ENCODE assay signal across 22 cellular contexts in the genomic region with DNA sequence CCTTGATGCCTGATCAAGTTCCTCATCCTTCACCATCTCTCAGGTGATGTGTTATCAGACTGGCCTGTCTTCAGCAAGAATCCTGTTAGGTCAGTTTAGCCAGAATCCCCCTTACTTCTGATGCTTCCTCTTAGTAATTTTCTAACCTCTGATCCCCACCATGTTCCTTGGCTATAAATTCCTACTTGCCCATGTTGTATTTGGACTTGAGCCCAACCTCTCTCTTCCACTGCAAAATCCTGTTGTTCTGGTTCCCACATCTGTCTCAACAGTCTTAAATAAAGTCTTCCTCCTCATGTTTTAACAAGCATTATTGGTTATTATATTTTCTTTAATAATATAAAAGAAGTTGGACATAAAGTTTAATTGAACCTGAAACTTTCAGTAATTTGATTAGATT.
DNase-seq lines count a peak whose midpoint lies in the region; ATAC-seq and TF ChIP-seq lines count a peak whose summit lies in the region.
"Had no signal": no experiment of that assay in that cellular context is flagged by ENCODE, and none has a peak within 500 bp of the region (broad histone marks: within the 10 kb centered on the region; RNA-seq: fewer than 3 reads in every experiment).

No MANE protein-coding gene starts in this region.

- H3K9me2 ChIP-seq in PC-3 (replicated peaks; ENCODE audit: low read length) = no peaks in the 10 kb centered on the region
- H3K9me2 ChIP-seq: SK-N-SH had no signal

- CTCF ChIA-PET in PC-3 (lab: Charles Lee) = no interaction called here

- H3K79me2 ChIP-seq in PC-3 (ENCODE audit: low read length) = no peaks in the 10 kb centered on the region

- intact Hi-C loops in PC-3 (cut with micrococcal nuclease) = no loop called here
- intact Hi-C loops in adrenal gland (cut with DNase I) = no loop called here

- H3K4me1 ChIP-seq in PC-3 (ENCODE audit: insufficient read depth, low read length) (no peaks in the 10 kb centered on the region), adrenal gland (replicated peaks in 1 of 2) (no peaks in the 10 kb centered on the region)

- ATAC-seq in PC-3 (no peak), T-helper 17 cell (no peak)
- ATAC-seq: GM12878 had no signal

- H3K36me3 ChIP-seq in PC-3 (ENCODE audit: low read depth, low read length) (no peaks in the 10 kb centered on the region), adrenal gland (replicated peaks in 1 of 2) (no peaks in the 10 kb centered on the region)

- TF ChIP-seq POLR2A in adrenal gland (IDR thresholded peaks at IDR 0.05) = no peak

- H2AFZ ChIP-seq in PC-3 (ENCODE audit: low read length) = no peak overlapping the region

- H3K4me3 Mint-ChIP-seq in type B pancreatic cell = no peak overlapping the region
- H3K4me3 Mint-ChIP-seq in T-helper 17 cell = no peak overlapping the region
- H3K4me3 Mint-ChIP-seq: CD8-positive, alpha-beta memory T cell; H9 had no signal

- H3K4me3 ChIP-seq in PC-3 (ENCODE audit: low read length) (no peak overlapping the region), choroid plexus epithelial cell (ENCODE audit: low read depth, low read length) (no peak overlapping the region), adrenal gland (no peak overlapping the region)
- H3K4me3 ChIP-seq: GM12878 had no signal

- H3K9ac ChIP-seq in PC-3 (ENCODE audit: low read length) = no peak overlapping the region
- H3K9ac ChIP-seq: SK-N-SH had no signal

- peak overlapping the region; percentile 45 for H3K27ac Mint-ChIP-seq in type B pancreatic cell
- H3K27ac Mint-ChIP-seq in T-helper 17 cell = no peak overlapping the region
- H3K27ac Mint-ChIP-seq: CD8-positive, alpha-beta memory T cell had no signal

- TF ChIP-seq CTCF in PC-3 (conservative IDR thresholded peaks at IDR 0.05; ENCODE audit: low read depth, low read length) (no peak), choroid plexus epithelial cell (conservative IDR thresholded peaks at IDR 0.05; ENCODE audit: low read depth, low read length) (no peak), type B pancreatic cell (conservative IDR thresholded peaks at IDR 0.05) (no peak), adrenal gland (IDR thresholded peaks at IDR 0.05) (no peak)

- no peak overlapping the region for H3K4me2 ChIP-seq in PC-3 (ENCODE audit: low read length)
- H3K4me2 ChIP-seq: SK-N-SH had no signal

- no peaks in the 10 kb centered on the region for H3K9me3 Mint-ChIP-seq in type B pancreatic cell
- H3K9me3 Mint-ChIP-seq: H9 had no signal

- H3K9me3 ChIP-seq in PC-3 (ENCODE audit: low read length) = no peaks in the 10 kb centered on the region
- no peaks in the 10 kb centered on the region for H3K9me3 ChIP-seq in T-helper 17 cell (ENCODE audit: control insufficient read depth, low read length, poor library complexity, severe bottlenecking)
- H3K9me3 ChIP-seq in adrenal gland (replicated peaks in 1 of 3) = no peaks in the 10 kb centered on the region
- H3K9me3 ChIP-seq: SK-N-SH had no signal

- no peaks in the 10 kb centered on the region for H3F3A ChIP-seq in PC-3 (ENCODE audit: low read length, unreplicated experiment)

- no peaks in the 10 kb centered on the region for H3K36me3 Mint-ChIP-seq in type B pancreatic cell
- H3K36me3 Mint-ChIP-seq in T-helper 17 cell (ENCODE audit: low read depth) = no peaks in the 10 kb centered on the region
- H3K36me3 Mint-ChIP-seq: CD8-positive, alpha-beta memory T cell had no signal

- no peaks in the 10 kb centered on the region for H3K27me3 ChIP-seq in PC-3 (ENCODE audit: low read length)
- no peaks in the 10 kb centered on the region for H3K27me3 ChIP-seq in adrenal gland

- peak; percentile 26 for DNase-seq in SIG-M5 treated with dmso at 0.1 percent for 504 hours (lab: John Stamatoyannopoulos, UW; ENCODE audit: unreplicated experiment)
- no peak for DNase-seq in SIG-M5 (lab: John Stamatoyannopoulos, UW)
- DNase-seq in PC-3 = peak; percentile 66
- peak; percentile 30 for DNase-seq in choroid plexus epithelial cell (ENCODE audit: low read depth)
- DNase-seq in type B pancreatic cell (ENCODE audit: extremely low spot score, unreplicated experiment) = no peak
- DNase-seq in DMS153 (lab: John Stamatoyannopoulos, UW) = no peak
- no peak for DNase-seq in T-helper 17 cell
- DNase-seq in adrenal gland = no peak
- DNase-seq: AML-193; C1 segment of cervical spinal cord; CD8-positive, alpha-beta memory T cell; DND-41; H9; KBM-7; NCI-H1092 treated with DMSO at 0.1 percent for 48 hours; NCI-H1436 treated with DMSO at 0.1 percent for 48 hours; NCI-H1930; NCI-H345; NCI-H524 treated with DMSO at 0.1 percent for 48 hours; SHP77; SK-N-SH had no signal

- no peak overlapping the region for H3K27ac ChIP-seq in PC-3 (ENCODE audit: low read length)
- no peak overlapping the region for H3K27ac ChIP-seq in adrenal gland

- POLR2A ChIA-PET in PC-3 (lab: Charles Lee; ENCODE audit: unreplicated experiment) = no interaction called here

- no peaks in the 10 kb centered on the region for H4K20me1 ChIP-seq in PC-3 (ENCODE audit: low read length)

- H3K4me1 Mint-ChIP-seq in type B pancreatic cell (ENCODE audit: unreplicated experiment) (peaks cover 8% of the 10 kb centered on the region), T-helper 17 cell (no peaks in the 10 kb centered on the region)
- H3K4me1 Mint-ChIP-seq: CD8-positive, alpha-beta memory T cell; H9 had no signal

- BruUV-seq in PC-3 (replicated peaks; lab: Mats Ljungman, UMichigan) = no TSS peak

- no peaks in the 10 kb centered on the region for H3K27me3 Mint-ChIP-seq in type B pancreatic cell
- H3K27me3 Mint-ChIP-seq in T-helper 17 cell = no peaks in the 10 kb centered on the region
- H3K27me3 Mint-ChIP-seq: CD8-positive, alpha-beta memory T cell had no signal

Comparison
In these comparisons a context has a peak if more than half of its experiments do, and no peak if none do; other contexts are left out.
1. DNase-seq: peak in SIG-M5 treated with dmso at 0.1 percent for 504 hours (single experiment), PC-3 (single experiment) and choroid plexus epithelial cell (single experiment); none in SIG-M5 (single experiment), type B pancreatic cell (single experiment), DMS153 (single experiment), T-helper 17 cell (0 of 3) and adrenal gland (0 of 7).